33 cellular contexts compared by ENCODE assay signal in genomic region chrX:30015440-30015839, GRCh38.
"Had no signal": no experiment of that assay in that cellular context is flagged by ENCODE, and none has a peak within 500 bp of the region (broad histone marks: within the 10 kb centered on the region; RNA-seq: fewer than 3 reads in every experiment).

No MANE protein-coding gene starts in this region.

- ATAC-seq: activated naive CD4-positive, alpha-beta T cell treated with anti-CD3 and anti-CD28 coated beads, Interleukin-2, amount 50 U/mL, for 72 hours; activated naive CD8-positive, alpha-beta T cell treated with anti-CD3 and anti-CD28 coated beads, Interleukin-2, amount 50 U/mL, for 24 hours; activated T-cell treated with anti-CD3 and anti-CD28 coated beads, Interleukin-2, amount 50 U/mL, for 4 hours; activated T-cell treated with anti-CD3 and anti-CD28 coated beads, Interleukin-2, amount 50 U/mL, for 72 hours; activated T-helper 17 cell treated with anti-CD3 and anti-CD28 coated beads, Interleukin-2, amount 50 U/mL, for 72 hours; body of pancreas had no signal

- H3K4me3 ChIP-seq: adrenal gland, ascending aorta, body of pancreas, breast epithelium, cardiac muscle cell had no signal

- DNase-seq: activated effector memory CD4-positive, alpha-beta T cell treated with anti-CD3 and anti-CD28 coated beads, Interleukin-2, amount 50 U/mL, for 16 hours; activated effector memory CD4-positive, alpha-beta T cell treated with Interleukin-2 at 50 U/mL for 16 hours; activated gamma-delta T cell; activated gamma-delta T cell treated with Interleukin-2 at 50 U/mL for 16 hours; activated naive CD4-positive, alpha-beta T cell; activated naive CD4-positive, alpha-beta T cell treated with anti-CD3 and anti-CD28 coated beads for 36 hours; activated naive CD4-positive, alpha-beta T cell treated with anti-CD3 and anti-CD28 coated beads, Interleukin-2, amount 10 ng/mL, durations not matched to agents 7 days and 5 days; activated naive CD4-positive, alpha-beta T cell treated with anti-CD3 and anti-CD28 coated beads, Interleukin-2, amount 50 U/mL, for 16 hours; activated naive CD4-positive, alpha-beta T cell treated with Interleukin-2 at 50 U/mL for 16 hours; activated naive CD8-positive, alpha-beta T cell treated with anti-CD3 and anti-CD28 coated beads for 36 hours; activated naive CD8-positive, alpha-beta T cell treated with anti-CD3 and anti-CD28 coated beads, Interleukin-2, amount 10 ng/mL, durations not matched to agents 7 days and 5 days; activated naive CD8-positive, alpha-beta T cell treated with anti-CD3 and anti-CD28 coated beads, Interleukin-2, amount 50 U/mL, for 24 hours; activated T-cell treated with anti-CD3 and anti-CD28 coated beads for 4 hours; activated T-cell treated with anti-CD3 and anti-CD28 coated beads, Interleukin-2, amount 50 U/mL, for 1 hour; activated T-cell treated with anti-CD3 and anti-CD28 coated beads, Interleukin-2, amount 50 U/mL, for 24 hours; activated T-cell treated with anti-CD3 and anti-CD28 coated beads, Interleukin-2, amount 50 U/mL, for 4 hours; activated T-cell treated with anti-CD3 and anti-CD28 coated beads, Interleukin-2, amount 50 U/mL, for 48 hours; activated T-cell treated with anti-CD3 and anti-CD28 coated beads, Interleukin-2, amount 50 U/mL, for 72 hours; adrenal gland; amniotic stem cell; amygdala; anterior cingulate cortex; aorta; body of pancreas; brain microvascular endothelial cell; caudate nucleus; central memory CD4-positive, alpha-beta T cell; cerebellar nuclear complex had no signal
